ENCODE assay signal across 33 cellular contexts in genomic region chr6:29777319-29777718, GRCh38. TPM values are rescaled to one million over a fixed set of nuclear protein-coding genes. Genes with fewer than 3 reads are reported as not detected.
"Had no signal": no experiment of that assay in that cellular context is flagged by ENCODE, and none has a peak within 500 bp of the region (broad histone marks: within the 10 kb centered on the region; RNA-seq: fewer than 3 reads in every experiment).

No MANE protein-coding gene starts in this region.

- H3K4me2 ChIP-seq: smooth muscle cell had no signal

- ATAC-seq: left cardiac atrium; left lung; natural killer cell; pancreas; sciatic nerve; stimulated activated naive CD8-positive, alpha-beta T cell treated with anti-CD3 and anti-CD28 coated beads, Interleukin-15, amount 100 ng/mL, for 72 hours had no signal

- DNase-seq: colonic mucosa; effector CD8-positive, alpha-beta T cell; endodermal cell; esophagus squamous epithelium; kidney; left cardiac atrium; left lung; mesenchymal stem cell; midbrain; natural killer cell; pancreas; stimulated activated CD4-positive, alpha-beta T cell treated with anti-CD3 and anti-CD28 coated beads, Interleukin-12 subunit alpha, Interleukin-12 subunit beta, amount 100 ng/mL, for 4 hours; stimulated activated CD4-positive, alpha-beta T cell treated with anti-CD3 and anti-CD28 coated beads, Interleukin-1b, Interleukin-23, amount 100 ng/mL, for 48 hours; stimulated activated CD4-positive, alpha-beta T cell treated with anti-CD3 and anti-CD28 coated beads, Interleukin-4, amount 100 ng/mL, for 1 hour; stimulated activated CD8-positive, alpha-beta memory T cell treated with anti-CD3 and anti-CD28 coated beads, Interleukin-4, amount 100 ng/mL, for 48 hours; stimulated activated naive CD4-positive, alpha-beta T cell; stimulated activated naive CD8-positive, alpha-beta T cell treated with anti-CD3 and anti-CD28 coated beads, Interleukin-15, amount 100 ng/mL, for 72 hours; thyroid gland; trophoblast cell had no signal

- H3K4me3 ChIP-seq: colonic mucosa, esophagus squamous epithelium, left lung, pancreas, right atrium auricular region, smooth muscle cell, thyroid gland had no signal

- H3K27me3 ChIP-seq: colonic mucosa, pancreas, right atrium auricular region, thyroid gland had no signal

- H3K4me1 ChIP-seq: colonic mucosa, esophagus squamous epithelium, left lung, pancreas, right atrium auricular region, thyroid gland had no signal

- H3K36me3 ChIP-seq: colonic mucosa, esophagus squamous epithelium, left lung, neutrophil, pancreas, right atrium auricular region, thyroid gland had no signal

- H3K9me3 ChIP-seq: colonic mucosa, esophagus squamous epithelium, left lung, neutrophil, pancreas, right atrium auricular region, thyroid gland had no signal

- H3K27ac ChIP-seq: colonic mucosa, esophagus squamous epithelium, left lung, neutrophil, pancreas, right atrium auricular region, thyroid gland had no signal

RNA-seq across cellular contexts. Expression of gene HLA-G, which starts 50.3 kb away (rescaled TPM):
- total RNA-seq: fibroblast of villous mesenchyme, frontal cortex, glomerular endothelial cell, lung microvascular endothelial cell, myocyte, neural crest cell, omental fat pad, pulmonary artery endothelial cell, right atrium auricular region, temporal lobe, urinary bladder had no signal
